Comparison of ENCODE assay signal across 19 cellular contexts in the genomic region with DNA sequence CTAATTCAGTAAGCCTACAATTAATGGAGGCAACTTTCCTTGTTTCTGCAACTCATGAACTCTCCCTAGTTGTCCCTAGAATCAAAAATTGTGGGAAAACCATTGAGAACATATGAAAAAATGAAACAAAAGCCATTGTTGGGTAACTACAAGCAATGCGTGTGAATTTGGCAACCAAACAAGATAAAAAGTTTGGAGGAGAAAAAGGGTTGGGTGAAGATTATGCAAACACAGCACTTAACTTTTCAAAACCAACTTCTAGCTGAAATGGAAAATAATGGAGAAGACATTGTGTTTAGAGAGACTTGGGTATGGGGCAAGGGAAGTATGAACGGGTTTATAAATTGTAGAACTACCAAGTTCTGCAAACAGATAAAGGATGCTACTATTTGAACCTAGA.
A peak's percentile ranks its signal among the peaks of the same experiment; 100 is the strongest.
DNase-seq lines count a peak whose midpoint lies in the region; ATAC-seq and TF ChIP-seq lines count a peak whose summit lies in the region.
"Had no signal": no experiment of that assay in that cellular context is flagged by ENCODE, and none has a peak within 500 bp of the region (broad histone marks: within the 10 kb centered on the region; RNA-seq: fewer than 3 reads in every experiment).

No MANE protein-coding gene starts in this region.

- ATAC-seq in GM21619 (IDR thresholded peaks at IDR 0.05; ENCODE audit: unreplicated experiment), result no peak
- ATAC-seq: naive thymus-derived CD4-positive, alpha-beta T cell; pancreas; stimulated activated effector memory CD8-positive, alpha-beta T cell treated with anti-CD3 and anti-CD28 coated beads, Interleukin-12 subunit alpha, Interleukin-12 subunit beta, amount 100 ng/mL, for 72 hours had no signal

- peak overlapping the region; percentile 25 to 66 for H3K27ac ChIP-seq in tibial artery
- H3K27ac ChIP-seq: adrenal gland, pancreas had no signal

- no peak for TF ChIP-seq CTCF in fibroblast of pulmonary artery (IDR thresholded peaks at IDR 0.05; ENCODE audit: low read length, missing control alignments)
- TF ChIP-seq CTCF in tibial artery (IDR thresholded peaks at IDR 0.05), result no peak

- H3K27me3 ChIP-seq in tibial artery, result no peaks in the 10 kb centered on the region
- H3K27me3 ChIP-seq: adrenal gland, pancreas, suprapubic skin had no signal

- intact Hi-C loops in tibial artery (cut with DNase I; ENCODE audit: low total_unique reads), result loop anchor here (10.0 kb wide), 1 partner anchor 99 kb away; no protein-coding TSS in a partner anchor

- peak; percentile 11 for DNase-seq in CD1c-positive myeloid dendritic cell (ENCODE audit: extremely low spot score)
- DNase-seq in MV-4-11 (lab: John Stamatoyannopoulos, UW), result peak; percentile 32
- DNase-seq in fibroblast of pulmonary artery (ENCODE audit: low read depth), result peak; percentile 85
- no peak for DNase-seq in tibial artery
- no peak for DNase-seq in NCI-H524 (lab: John Stamatoyannopoulos, UW)
- no peak for DNase-seq in NCI-H526 treated with DMSO at 0.1 percent for 48 hours (lab: John Stamatoyannopoulos, UW)
- DNase-seq: activated CD4-positive, alpha-beta T cell treated with anti-CD3 and anti-CD28 coated beads for 4 hours; adrenal gland; dermis blood vessel endothelial cell; kidney; naive thymus-derived CD4-positive, alpha-beta T cell; NCI-H1436; NCI-H748 treated with DMSO at 0.1 percent for 48 hours; pancreas; SHP77; T-helper 1 cell had no signal

- H3K4me3 ChIP-seq in fibroblast of pulmonary artery (replicated peaks; ENCODE audit: low read depth, low read length) (no peak overlapping the region), tibial artery (no peak overlapping the region)
- H3K4me3 ChIP-seq: adrenal gland, pancreas, suprapubic skin had no signal

- H3K9me3 ChIP-seq in tibial artery, result peaks cover 0 to 5% (median 0%) of the 10 kb centered on the region in 3 donors
- H3K9me3 ChIP-seq: pancreas, suprapubic skin had no signal

- peaks cover 0 to 7% (median 0%) of the 10 kb centered on the region in 3 donors for H3K36me3 ChIP-seq in tibial artery
- H3K36me3 ChIP-seq: adrenal gland, pancreas, suprapubic skin had no signal

- H3K4me1 ChIP-seq in tibial artery, result peaks cover 0 to 88% (median 37%) of the 10 kb centered on the region in 4 donors

Comparison
In these comparisons a context has a peak if more than half of its experiments do, and no peak if none do; other contexts are left out.
1. DNase-seq: peak in CD1c-positive myeloid dendritic cell (single experiment), MV-4-11 (single experiment) and fibroblast of pulmonary artery (single experiment); none in tibial artery (0 of 2), NCI-H524 (0 of 2) and NCI-H526 treated with DMSO at 0.1 percent for 48 hours (single experiment).